Comparison of ENCODE assay signal across 16 cellular contexts in the genomic region with DNA sequence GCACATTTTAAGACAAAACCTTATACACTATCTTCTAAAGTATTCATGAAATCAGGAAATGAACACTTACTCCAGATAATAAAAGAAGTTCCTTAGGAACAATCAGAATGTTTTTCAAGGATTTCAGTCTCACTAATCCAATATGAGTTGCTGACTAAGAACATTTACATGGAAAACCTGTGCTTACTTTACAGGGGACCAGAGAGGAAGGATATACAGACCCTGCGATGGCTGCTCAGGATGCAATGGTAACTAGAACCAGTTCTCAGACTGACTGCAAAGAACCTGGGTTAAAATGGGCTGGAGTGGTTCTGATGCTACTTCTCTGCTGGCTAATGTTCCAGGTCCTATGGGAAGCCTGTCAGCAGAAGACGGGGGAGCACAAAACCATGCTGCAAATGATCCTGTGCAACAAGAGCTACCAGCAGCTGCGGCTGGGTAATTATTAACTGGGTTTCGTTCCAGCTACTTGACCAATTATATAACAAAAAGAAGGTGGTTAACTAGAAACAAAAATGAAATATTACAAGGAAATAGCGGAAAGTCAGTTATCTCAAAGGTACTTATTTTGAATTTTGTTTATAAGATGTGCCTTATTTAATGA.
A peak's percentile ranks its signal among the peaks of the same experiment; 100 is the strongest.
DNase-seq lines count a peak whose midpoint lies in the region; ATAC-seq and TF ChIP-seq lines count a peak whose summit lies in the region.
"Had no signal": no experiment of that assay in that cellular context is flagged by ENCODE, and none has a peak within 500 bp of the region (broad histone marks: within the 10 kb centered on the region; RNA-seq: fewer than 3 reads in every experiment).

No MANE protein-coding gene starts in this region.

- CTCF ChIA-PET in IMR-90 (lab: Yijun Ruan, JAX) (no interaction called here), HEK293T (lab: Yijun Ruan, JAX) (no interaction called here)

- H3K9me1 ChIP-seq in IMR-90 (ENCODE audit: insufficient read depth, low read length) = no peaks in the 10 kb centered on the region

- H3K36me3 ChIP-seq in IMR-90 (ENCODE audit: control insufficient read depth, insufficient read depth, low read length) (no peaks in the 10 kb centered on the region), hepatocyte (replicated peaks; ENCODE audit: insufficient read depth, low read depth) (no peaks in the 10 kb centered on the region)
- H3K36me3 ChIP-seq: SJSA1 had no signal

- H2AFZ ChIP-seq in IMR-90 (replicated peaks; ENCODE audit: low read length, poor library complexity) = peak overlapping the region; percentile 29
- H2AFZ ChIP-seq in hepatocyte = no peak overlapping the region

- no peak overlapping the region for H2BK20ac ChIP-seq in IMR-90 (ENCODE audit: low read depth, low read length)

- H3K79me1 ChIP-seq in IMR-90 (ENCODE audit: low read depth in 1 of 2, low read length in 2 of 2) = no peaks in the 10 kb centered on the region

- H3K27me3 ChIP-seq in IMR-90 (ENCODE audit: control insufficient read depth, insufficient read depth, low read length) (peaks cover 2% of the 10 kb centered on the region; the same call in 1 of the 2 replicates), hepatocyte (no peaks in the 10 kb centered on the region)
- H3K27me3 ChIP-seq: SJSA1 had no signal

- H3K9me2 ChIP-seq in hepatocyte (replicated peaks; ENCODE audit: insufficient read depth) = no peaks in the 10 kb centered on the region

- no peak overlapping the region for H2BK5ac ChIP-seq in IMR-90 (ENCODE audit: low read depth, low read length, poor library complexity, severe bottlenecking)

- no TSS peak for BruUV-seq in IMR-90 (replicated peaks; lab: Mats Ljungman, UMichigan)

- no peaks in the 10 kb centered on the region for H3K79me2 ChIP-seq in hepatocyte

- H3K18ac ChIP-seq in IMR-90 (ENCODE audit: low read depth, low read length) = no peak overlapping the region

- H4K91ac ChIP-seq in IMR-90 (ENCODE audit: insufficient read depth, low read depth, low read length) = no peak overlapping the region

- TF ChIP-seq CTCF in IMR-90 (conservative IDR thresholded peaks at IDR 0.05; ENCODE audit: low read depth, low read length) (no peak), hepatocyte (IDR thresholded peaks at IDR 0.05; ENCODE audit: poor library complexity) (no peak)

- no peak overlapping the region for H3K9ac ChIP-seq in IMR-90 (ENCODE audit: low read depth, low read length)

- no peak overlapping the region for H2BK15ac ChIP-seq in IMR-90 (ENCODE audit: low read depth, low read length)

- H3K4me1 ChIP-seq in IMR-90 (ENCODE audit: control insufficient read depth, insufficient read depth, low read length) = no peaks in the 10 kb centered on the region
- H3K4me1 ChIP-seq in hepatocyte (ENCODE audit: insufficient read depth) = no peaks in the 10 kb centered on the region
- H3K4me1 ChIP-seq: SJSA1 had no signal

- H3K9me3 ChIP-seq in IMR-90 (ENCODE audit: control insufficient read depth, insufficient read depth, low read length) = no peaks in the 10 kb centered on the region
- no peaks in the 10 kb centered on the region for H3K9me3 ChIP-seq in hepatocyte (ENCODE audit: low read depth)
- H3K9me3 ChIP-seq: SJSA1 had no signal

- no peak overlapping the region for H2BK120ac ChIP-seq in IMR-90 (ENCODE audit: low read depth, low read length)

- intact Hi-C loops in IMR-90 (cut with micrococcal nuclease) = no loop called here

- TF ChIP-seq RAD21 in IMR-90 (IDR thresholded peaks at IDR 0.05; ENCODE audit: low read length) = no peak

- no peak for TF ChIP-seq POLR2A in IMR-90 (IDR thresholded peaks at IDR 0.05; ENCODE audit: low read depth, low read length)

- H3K4me3 ChIP-seq in IMR-90 (ENCODE audit: insufficient read depth, low read depth, low read length) (no peak overlapping the region), hepatocyte (no peak overlapping the region)
- H3K4me3 ChIP-seq: SJSA1 had no signal

- DNase-seq in COLO668 (lab: John Stamatoyannopoulos, UW; ENCODE audit: unreplicated experiment) (peak; percentile 72), IMR-90 (no peak), hepatocyte (ENCODE audit: low spot score) (peak; percentile 50), mucosa of gallbladder (ENCODE audit: low spot score) (peak; percentile 40), A172 (ENCODE audit: low spot score) (no peak), hepatic stellate cell (ENCODE audit: low spot score) (no peak), HEK293T (ENCODE audit: extremely low spot score) (no peak)
- DNase-seq: AML-193; CD4-positive, CD25-positive, alpha-beta regulatory T cell; H9; NCI-H1436; NCI-H2029 treated with DMSO at 0.1 percent for 48 hours; NCI-H510A had no signal

- H3K56ac ChIP-seq in IMR-90 (ENCODE audit: extremely low read depth, insufficient read depth, low read length) = no peak overlapping the region

- POLR2A ChIA-PET in IMR-90 (lab: Charles Lee; ENCODE audit: unreplicated experiment) = interaction anchor here (0.6 kb wide), 1 partner anchor 1482 kb away, joined by 4 read pairs; no protein-coding TSS in a partner anchor
- POLR2A ChIA-PET in HEK293T (lab: Yijun Ruan, JAX) = no interaction called here

- no peak overlapping the region for H3K4me2 ChIP-seq in IMR-90 (ENCODE audit: low read depth, low read length)
- peak overlapping the region; percentile 41 for H3K4me2 ChIP-seq in hepatocyte

- WGBS in IMR-90 (ENCODE audit: extremely low coverage in 2 of 2, insufficient read length in 1 of 2), 2 experiments = 83% methylated on average over 1 of the region's 5 CpGs; no CpG with 5 or more reads in 1 of the 2 experiments
- WGBS in hepatocyte (ENCODE audit: low lambda C conversion rate, missing lambda C conversion rate) = 61% methylated on average over 5 of the region's 5 CpGs

- no peaks in the 10 kb centered on the region for H4K20me1 ChIP-seq in IMR-90 (ENCODE audit: insufficient read depth, low read length)
- H4K20me1 ChIP-seq in hepatocyte (ENCODE audit: insufficient read depth, poor library complexity, severe bottlenecking) = no peaks in the 10 kb centered on the region

- no peak overlapping the region for H3K4ac ChIP-seq in IMR-90 (ENCODE audit: low read depth, low read length)

- ATAC-seq in IMR-90 (ENCODE audit: low read depth) (no peak), HG02763 (IDR thresholded peaks at IDR 0.05; ENCODE audit: unreplicated experiment) (no peak)

- no peak overlapping the region for H2AK5ac ChIP-seq in IMR-90 (ENCODE audit: low read depth, low read length)

- H4K8ac ChIP-seq in IMR-90 (ENCODE audit: low read depth in 2 of 2, low read length in 2 of 2) = no peak overlapping the region

- in situ Hi-C loops in IMR-90 (cut with MboI; ENCODE audit: low sequenced_read_pairs) = loop anchor here (25.0 kb wide), 3 partner anchors 335 to 1310 kb away; no protein-coding TSS in a partner anchor

- no peak overlapping the region for H3K23ac ChIP-seq in IMR-90 (ENCODE audit: low read depth, low read length)

- H2AK9ac ChIP-seq in IMR-90 (replicated peaks; ENCODE audit: low read depth, low read length, poor library complexity) = no peak overlapping the region

- H3K27ac ChIP-seq in IMR-90 (ENCODE audit: insufficient read depth, low read length) = no peak overlapping the region
- H3K27ac ChIP-seq in hepatocyte = no peak overlapping the region
- H3K27ac ChIP-seq: RWPE1, SJSA1 had no signal

- H3K14ac ChIP-seq in IMR-90 (replicated peaks; ENCODE audit: low read depth, low read length) = no peak overlapping the region

- dilution Hi-C loops in IMR-90 (cut with HindIII; ENCODE audit: low sequenced_read_pairs, unreplicated experiment) = no loop called here

- no peak overlapping the region for H4K5ac ChIP-seq in IMR-90 (ENCODE audit: low read depth, low read length)

TF ChIP-seq in IMR-90, 13 proteins besides CTCF, POLR2A, EP300 and RAD21 (continues in another document):
- TF ChIP-seq CEBPB (IDR thresholded peaks at IDR 0.05; ENCODE audit: low read depth, low read length) (no peak), MAFK (IDR thresholded peaks at IDR 0.05; ENCODE audit: low read depth, low read length) (no peak), BHLHE40 (IDR thresholded peaks at IDR 0.05; ENCODE audit: low read depth, low read length) (no peak), MAZ (IDR thresholded peaks at IDR 0.05; ENCODE audit: borderline replicate concordance, low read depth, low read length) (no peak), SMC3 (IDR thresholded peaks at IDR 0.05; ENCODE audit: low read depth, low read length) (no peak), ELK1 (IDR thresholded peaks at IDR 0.05; ENCODE audit: borderline replicate concordance, low read depth, low read length) (no peak), MXI1 (IDR thresholded peaks at IDR 0.05; ENCODE audit: borderline replicate concordance, low read depth, low read length) (no peak)

TF ChIP-seq in HEK293T, 16 proteins besides CTCF, POLR2A, EP300 and RAD21:
- TF ChIP-seq TARDBP (IDR thresholded peaks at IDR 0.05) (no peak), FOXK2 (IDR thresholded peaks at IDR 0.05) (no peak), BHLHE40 (IDR thresholded peaks at IDR 0.05; ENCODE audit: borderline replicate concordance) (no peak), CTBP1 (IDR thresholded peaks at IDR 0.05; ENCODE audit: borderline replicate concordance) (no peak), FOXA1 (IDR thresholded peaks at IDR 0.05) (no peak), HDGF (IDR thresholded peaks at IDR 0.05; ENCODE audit: borderline replicate concordance) (no peak), ELF4 (IDR thresholded peaks at IDR 0.05) (no peak), LEF1 (IDR thresholded peaks at IDR 0.05; ENCODE audit: borderline replicate concordance) (no peak), NFRKB (IDR thresholded peaks at IDR 0.05) (no peak)
- TF ChIP-seq, protein P1, sequence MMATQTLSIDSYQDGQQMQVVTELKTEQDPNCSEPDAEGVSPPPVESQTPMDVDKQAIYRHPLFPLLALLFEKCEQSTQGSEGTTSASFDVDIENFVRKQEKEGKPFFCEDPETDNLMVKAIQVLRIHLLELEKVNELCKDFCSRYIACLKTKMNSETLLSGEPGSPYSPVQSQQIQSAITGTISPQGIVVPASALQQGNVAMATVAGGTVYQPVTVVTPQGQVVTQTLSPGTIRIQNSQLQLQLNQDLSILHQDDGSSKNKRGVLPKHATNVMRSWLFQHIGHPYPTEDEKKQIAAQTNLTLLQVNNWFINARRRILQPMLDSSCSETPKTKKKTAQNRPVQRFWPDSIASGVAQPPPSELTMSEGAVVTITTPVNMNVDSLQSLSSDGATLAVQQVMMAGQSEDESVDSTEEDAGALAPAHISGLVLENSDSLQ (IDR thresholded peaks at IDR 0.05) = no peak

Comparison
In these comparisons a context has a peak if more than half of its experiments do, and no peak if none do; other contexts are left out.
1. DNase-seq: peak in COLO668 (single experiment), hepatocyte (single experiment) and mucosa of gallbladder (single experiment); none in IMR-90 (single experiment), A172 (single experiment), hepatic stellate cell (single experiment) and HEK293T (single experiment).